ENCODE assay signal across 10 cellular contexts in genomic region chrX:101750744-101751143, GRCh38.
"Had no signal": no experiment of that assay in that cellular context is flagged by ENCODE, and none has a peak within 500 bp of the region (broad histone marks: within the 10 kb centered on the region; RNA-seq: fewer than 3 reads in every experiment).

No MANE protein-coding gene starts in this region.

- ATAC-seq: GM23338, K562 had no signal

- H3K4me2 ChIP-seq: GM23338 had no signal

- H3K9me3 Mint-ChIP-seq: GM23338, HFFc6 had no signal

- DNase-seq: H9, HCEC 1CT, HFFc6, IMR-90, KG1 had no signal

- H3K4me3 Mint-ChIP-seq: GM23338, H9, HFFc6 had no signal

- H2AFZ ChIP-seq: GM23338 had no signal

- H3K27ac ChIP-seq: HL-60 had no signal

- FAIRE-seq: H1, H54, K562 had no signal

- H3K27ac Mint-ChIP-seq: GM23338, H9, HFFc6 had no signal

- H3K4me3 ChIP-seq: GM23338, K562 had no signal
